In the genomic region with DNA sequence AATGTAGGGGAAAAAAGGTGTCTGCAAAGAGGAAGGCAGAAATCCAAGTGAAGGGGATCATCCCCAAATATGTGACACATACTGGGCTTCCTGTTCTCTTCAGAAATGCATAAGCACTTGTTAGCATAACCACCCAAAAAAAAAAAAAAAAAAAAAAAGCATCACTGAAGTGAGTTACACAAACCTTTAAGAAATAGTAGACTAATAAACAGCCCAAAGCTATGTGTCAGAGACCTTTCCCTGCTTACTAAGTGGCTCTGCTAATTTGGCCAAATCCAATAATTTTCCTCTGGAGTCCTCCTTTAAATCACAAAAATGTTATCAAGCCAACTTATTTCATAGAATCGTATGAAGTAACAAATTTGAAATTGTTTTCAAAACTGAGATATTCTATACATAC, we compare ENCODE assay signal across 16 cellular contexts. TPM values are rescaled to one million over a fixed set of nuclear protein-coding genes. Genes with fewer than 3 reads are reported as not detected.
DNase-seq lines count a peak whose midpoint lies in the region; ATAC-seq, FAIRE-seq and TF ChIP-seq lines count a peak whose summit lies in the region.
"Had no signal": no experiment of that assay in that cellular context is flagged by ENCODE, and none has a peak within 500 bp of the region (broad histone marks: within the 10 kb centered on the region; RNA-seq: fewer than 3 reads in every experiment).

No MANE protein-coding gene starts in this region.

- POLR2A ChIA-PET in HCT116 (lab: Charles Lee) (no interaction called here), WTC11 (lab: Charles Lee) (interaction anchor here (0.8 kb wide), 1 partner anchor 194 kb away, joined by 3 read pairs; no protein-coding TSS in a partner anchor)
- POLR2A ChIA-PET in CD8-positive, alpha-beta T cell (lab: Charles Lee): no interaction called here

- no peaks in the 10 kb centered on the region for H3K9me3 Mint-ChIP-seq in WTC11
- no peaks in the 10 kb centered on the region for H3K9me3 Mint-ChIP-seq in CD8-positive, alpha-beta T cell

- H3K36me3 ChIP-seq in ACC112 (ENCODE audit: insufficient read depth, low read length): peaks cover 38% of the 10 kb centered on the region
- H3K36me3 ChIP-seq in HCT116 (ENCODE audit: control insufficient read depth in 1 of 2, insufficient read depth in 2 of 2, low read length in 2 of 2): peaks cover 9 to 21% of the 10 kb centered on the region in 2 experiments; a peak in 2 of 4 replicates
- peaks cover 2% of the 10 kb centered on the region in 2 experiments for H3K36me3 ChIP-seq in keratinocyte (ENCODE audit: control insufficient read depth in 2 of 2, extremely low read depth in 1 of 2, insufficient read depth in 2 of 2, low read length in 2 of 2)
- no peaks in the 10 kb centered on the region for H3K36me3 ChIP-seq in CD8-positive, alpha-beta T cell (ENCODE audit: insufficient read depth, low read length)
- H3K36me3 ChIP-seq: HAP-1 had no signal

- peaks cover 37% of the 10 kb centered on the region for H3K4me1 Mint-ChIP-seq in WTC11
- H3K4me1 Mint-ChIP-seq in CD8-positive, alpha-beta T cell (ENCODE audit: low read depth): no peaks in the 10 kb centered on the region

- ATAC-seq in HCT116 (no peak), WTC11 (no peak), HG03378 (IDR thresholded peaks at IDR 0.05; ENCODE audit: unreplicated experiment) (no peak), HG02610 (IDR thresholded peaks at IDR 0.05; ENCODE audit: unreplicated experiment) (no peak)
- no peak for ATAC-seq in CD8-positive, alpha-beta T cell

- H3K4me3 Mint-ChIP-seq in WTC11: no peak overlapping the region
- H3K4me3 Mint-ChIP-seq in CD8-positive, alpha-beta T cell: no peak overlapping the region

- H3K79me2 ChIP-seq in ACC112 (ENCODE audit: control insufficient read depth, insufficient read depth, low read length, unreplicated experiment): peaks cover 11% of the 10 kb centered on the region
- no peaks in the 10 kb centered on the region for H3K79me2 ChIP-seq in HCT116 (ENCODE audit: insufficient read depth, low read length)
- no peaks in the 10 kb centered on the region for H3K79me2 ChIP-seq in keratinocyte (ENCODE audit: control insufficient read depth, insufficient read depth, low read length)

- H4K20me1 ChIP-seq in HCT116 (ENCODE audit: insufficient read depth) (no peaks in the 10 kb centered on the region), keratinocyte (ENCODE audit: control insufficient read depth, extremely low read depth, insufficient read depth, low read length) (no peaks in the 10 kb centered on the region)

- H3K9me2 ChIP-seq in HCT116 (ENCODE audit: insufficient read depth): no peaks in the 10 kb centered on the region

- TF ChIP-seq RAD21 in HCT116 (IDR thresholded peaks at IDR 0.05; ENCODE audit: low read depth): no peak

- TF ChIP-seq CTCF in HCT116 (IDR thresholded peaks at IDR 0.05 in 2 of 3, conservative IDR thresholded peaks at IDR 0.05 in 1 of 3; ENCODE audit: borderline replicate concordance in 1 of 3, insufficient read depth in 1 of 3, low read depth in 2 of 3, low read length in 2 of 3): no peak
- TF ChIP-seq CTCF in WTC11 (IDR thresholded peaks at IDR 0.05): no peak
- TF ChIP-seq CTCF in keratinocyte (optimal IDR thresholded peaks at IDR 0.05 in 1 of 3, IDR thresholded peaks at IDR 0.05 in 1 of 3, conservative IDR thresholded peaks at IDR 0.05 in 1 of 3; ENCODE audit: extremely low read depth in 1 of 3, insufficient read depth in 2 of 3, low read length in 3 of 3): no peak
- no peak for TF ChIP-seq CTCF in CD8-positive, alpha-beta T cell (IDR thresholded peaks at IDR 0.05)

- H3K9me1 ChIP-seq in keratinocyte (ENCODE audit: control insufficient read depth, extremely low read depth, insufficient read depth, low read length): no peaks in the 10 kb centered on the region

- no peak overlapping the region for H3K9ac ChIP-seq in HCT116 (ENCODE audit: low read length)
- no peak overlapping the region for H3K9ac ChIP-seq in keratinocyte (ENCODE audit: control insufficient read depth, extremely low read depth, insufficient read depth, low read length)

- dilution Hi-C loops in keratinocyte (cut with MboI; ENCODE audit: extremely low pct_ligation_motif_present, low sequenced_read_pairs): no loop called here

- CTCF ChIA-PET in HCT116 (lab: Charles Lee) (no interaction called here), WTC11 (lab: Charles Lee) (interaction anchor here (0.6 to 2.0 kb wide), 5 partner anchors 13 to 767 kb away, joined by 3 to 6 read pairs (median 4); no protein-coding TSS in a partner anchor)
- CTCF ChIA-PET in CD8-positive, alpha-beta T cell (lab: Charles Lee): no interaction called here

- intact Hi-C loops in HCT116 (cut with micrococcal nuclease): loop anchor here (5.0 kb wide), 1 partner anchor 107 kb away; no protein-coding TSS in a partner anchor
- intact Hi-C loops in CD8-positive, alpha-beta T cell (cut with DNase I, micrococcal nuclease): no loop called here

- DNase-seq in HCT116 (ENCODE audit: low read depth, low spot score) (no peak), WTC11 (ENCODE audit: low spot score) (no peak), keratinocyte (ENCODE audit: low read depth, low spot score) (no peak), DMS79 (lab: John Stamatoyannopoulos, UW) (no peak)
- DNase-seq in CD8-positive, alpha-beta T cell: no peak
- DNase-seq: NCI-H1436, NCI-H2029, NCI-H2171, NCI-H446 treated with DMSO at 0.1 percent for 48 hours, PC-9 had no signal

- H3K36me3 Mint-ChIP-seq in WTC11: peaks cover 20% of the 10 kb centered on the region; the same call in 1 of the 2 replicates
- no peaks in the 10 kb centered on the region for H3K36me3 Mint-ChIP-seq in CD8-positive, alpha-beta T cell

- peak overlapping the region; percentile 12; the same call in 1 of the 2 replicates for H3K27ac Mint-ChIP-seq in WTC11
- no peak overlapping the region for H3K27ac Mint-ChIP-seq in CD8-positive, alpha-beta T cell

- no peaks in the 10 kb centered on the region for H3K27me3 Mint-ChIP-seq in WTC11 (ENCODE audit: low read depth)
- H3K27me3 Mint-ChIP-seq in CD8-positive, alpha-beta T cell (ENCODE audit: low read depth): no peaks in the 10 kb centered on the region

- RAD21 ChIA-PET in HCT116 (lab: Charles Lee; ENCODE audit: low non-redundant PET in 1 of 2, low total read pairs in 2 of 2, uncharacterized antibody in 2 of 2, unreplicated experiment in 2 of 2): no interaction called here

- H3K27me3 ChIP-seq in ACC112 (ENCODE audit: insufficient read depth, low read length) (no peaks in the 10 kb centered on the region), HCT116 (ENCODE audit: insufficient read depth, low read length) (no peaks in the 10 kb centered on the region), keratinocyte (ENCODE audit: control insufficient read depth, extremely low read depth, insufficient read depth, low read length) (no peaks in the 10 kb centered on the region)
- no peaks in the 10 kb centered on the region for H3K27me3 ChIP-seq in CD8-positive, alpha-beta T cell (ENCODE audit: insufficient read depth, low read length)

- no peaks in the 10 kb centered on the region for H3K9me3 ChIP-seq in HCT116 (ENCODE audit: control insufficient read depth in 1 of 2, insufficient read depth in 1 of 2, low read depth in 1 of 2, low read length in 2 of 2)
- no peaks in the 10 kb centered on the region for H3K9me3 ChIP-seq in keratinocyte (ENCODE audit: control insufficient read depth, low read depth, low read length)
- H3K9me3 ChIP-seq in CD8-positive, alpha-beta T cell (ENCODE audit: low read length): no peaks in the 10 kb centered on the region
- H3K9me3 ChIP-seq: HAP-1 had no signal

- no peak for FAIRE-seq in keratinocyte (lab: Jason Lieb, UNC)
- FAIRE-seq: GM19239 had no signal

- H2AFZ ChIP-seq in ACC112 (ENCODE audit: low read length, unreplicated experiment): no peak overlapping the region
- H2AFZ ChIP-seq in HCT116 (ENCODE audit: low read depth, low read length, poor library complexity, severe bottlenecking): no peak overlapping the region
- H2AFZ ChIP-seq in keratinocyte (ENCODE audit: control insufficient read depth, low read length): no peak overlapping the region
- H2AFZ ChIP-seq: PC-9 had no signal

- H3K4me3 ChIP-seq in ACC112 (ENCODE audit: low read depth, low read length) (no peak overlapping the region), HCT116 (replicated peaks in 1 of 2; ENCODE audit: low read depth in 1 of 2, low read length in 2 of 2) (no peak overlapping the region), keratinocyte (ENCODE audit: control insufficient read depth in 2 of 3, extremely low read depth in 1 of 3, insufficient read depth in 2 of 3, low read depth in 1 of 3, low read length in 3 of 3) (no peak overlapping the region)
- no peak overlapping the region for H3K4me3 ChIP-seq in CD8-positive, alpha-beta T cell (ENCODE audit: low read depth, low read length)
- H3K4me3 ChIP-seq: HAP-1, PC-9 had no signal

- peaks cover 55% of the 10 kb centered on the region for H3K4me1 ChIP-seq in ACC112 (ENCODE audit: control insufficient read depth, insufficient read depth, low read length, unreplicated experiment)
- H3K4me1 ChIP-seq in HCT116 (ENCODE audit: control insufficient read depth in 1 of 2, insufficient read depth in 2 of 2, low read length in 2 of 2): peaks cover 48 to 61% of the 10 kb centered on the region in 2 experiments
- peaks cover 50% of the 10 kb centered on the region for H3K4me1 ChIP-seq in keratinocyte (ENCODE audit: control insufficient read depth, extremely low read depth, insufficient read depth, low read length)
- no peaks in the 10 kb centered on the region for H3K4me1 ChIP-seq in CD8-positive, alpha-beta T cell (ENCODE audit: insufficient read depth, low read length)

- TF ChIP-seq POLR2A in HCT116 (IDR thresholded peaks at IDR 0.05; ENCODE audit: borderline replicate concordance, extremely low read depth, insufficient read depth, insufficient read length): no peak

- H3K27ac ChIP-seq in ACC112 (ENCODE audit: low read depth, low read length) (peak overlapping the region; percentile 82), HCT116 (ENCODE audit: low read depth, low read length) (peak overlapping the region; percentile 36; the same call in 1 of the 2 replicates), keratinocyte (ENCODE audit: control insufficient read depth, insufficient read depth, low read length) (peak overlapping the region; percentile 68)
- no peak overlapping the region for H3K27ac ChIP-seq in CD8-positive, alpha-beta T cell (ENCODE audit: low read depth, low read length)
- H3K27ac ChIP-seq: C4-2B, PC-9 had no signal

- H3K4me2 ChIP-seq in HCT116 (ENCODE audit: low read length) (peak overlapping the region; percentile 12; the same call in 1 of the 2 replicates), keratinocyte (ENCODE audit: control insufficient read depth, extremely low read depth, insufficient read depth, low read depth, low read length) (peak overlapping the region; percentile 6)
- H3K4me2 ChIP-seq: PC-9 had no signal

- BruUV-seq in HCT116 (replicated peaks; lab: Mats Ljungman, UMichigan): no TSS peak

RNA-seq across cellular contexts. Expression of gene DST, which starts 7.5 kb away (rescaled TPM):
- 144 TPM for total RNA-seq in HCT116 (2021; ENCODE audit: unreplicated experiment)
- 57.7 and 68.9 TPM in 2 replicates for polyA plus RNA-seq in HCT116 (2012)
- total RNA-seq in WTC11 (2021): 102 to 132 TPM (median 105 TPM) in 3 replicates
- polyA plus RNA-seq in keratinocyte: 163 to 525 TPM (median 455 TPM) in 3 replicates
- polyA plus RNA-seq in keratinocyte (2011; ENCODE audit: low read depth): 960 TPM
- 166 and 296 TPM in 2 replicates for polyA plus RNA-seq in keratinocyte (2011; cell fraction: cytosol; rRNA removed)
- 597 and 675 TPM in 2 replicates for polyA plus RNA-seq in keratinocyte (2011; cell fraction: nucleus; rRNA removed)
- 182 and 442 TPM in 2 replicates for polyA plus RNA-seq in keratinocyte (2012; ENCODE audit: low replicate concordance)
- 146 to 1,560 TPM (median 1,338 TPM) in 3 replicates for polyA minus RNA-seq in keratinocyte
- polyA minus RNA-seq in keratinocyte (2011; cell fraction: cytosol; rRNA and poly(A)+ RNA removed): 516 TPM
- 893 and 2,335 TPM in 2 replicates for polyA minus RNA-seq in keratinocyte (2011; cell fraction: nucleus; rRNA and poly(A)+ RNA removed)
- total RNA-seq in CD8-positive, alpha-beta T cell: under 1 TPM; 0.43 to 0.56 TPM

Comparison
In these comparisons a context has a peak if more than half of its experiments do, and no peak if none do; other contexts are left out.
1. RNA of gene DST, which starts 7.5 kb away (total RNA-seq): 144 TPM in HCT116 (single experiment) and 102 to 132 TPM in WTC11; 0.43 to 0.56 TPM in CD8-positive, alpha-beta T cell; every median in the first group is over 10 times any median in the second.